Comparison of ENCODE assay signal across 2 cellular contexts in genomic region chr12:93308281-93308680, GRCh38.
TF ChIP-seq lines count a peak whose summit lies in the region.

No MANE protein-coding gene starts in this region.

TF ChIP-seq in HepG2, 621 proteins besides CTCF, POLR2A, EP300 and RAD21:
- TF ChIP-seq MAFK (conservative IDR thresholded peaks at IDR 0.05 in 1 of 2, IDR thresholded peaks at IDR 0.05 in 1 of 2; ENCODE audit: low read length in 2 of 2) (peak; percentile 62 to 64; a peak in 3 of 4 replicates), MAFF (IDR thresholded peaks at IDR 0.05; ENCODE audit: low read depth, low read length) (peak; percentile 38; the same call in 1 of the 2 replicates), E2F1 (CRISPR knock-in tag; IDR thresholded peaks at IDR 0.05) (no peak)

TF ChIP-seq in IMR-90, 13 proteins besides CTCF, POLR2A, EP300 and RAD21 (continued from another document):
- no peak for TF ChIP-seq MAZ (IDR thresholded peaks at IDR 0.05; ENCODE audit: borderline replicate concordance, low read depth, low read length)
